In the genomic region with DNA sequence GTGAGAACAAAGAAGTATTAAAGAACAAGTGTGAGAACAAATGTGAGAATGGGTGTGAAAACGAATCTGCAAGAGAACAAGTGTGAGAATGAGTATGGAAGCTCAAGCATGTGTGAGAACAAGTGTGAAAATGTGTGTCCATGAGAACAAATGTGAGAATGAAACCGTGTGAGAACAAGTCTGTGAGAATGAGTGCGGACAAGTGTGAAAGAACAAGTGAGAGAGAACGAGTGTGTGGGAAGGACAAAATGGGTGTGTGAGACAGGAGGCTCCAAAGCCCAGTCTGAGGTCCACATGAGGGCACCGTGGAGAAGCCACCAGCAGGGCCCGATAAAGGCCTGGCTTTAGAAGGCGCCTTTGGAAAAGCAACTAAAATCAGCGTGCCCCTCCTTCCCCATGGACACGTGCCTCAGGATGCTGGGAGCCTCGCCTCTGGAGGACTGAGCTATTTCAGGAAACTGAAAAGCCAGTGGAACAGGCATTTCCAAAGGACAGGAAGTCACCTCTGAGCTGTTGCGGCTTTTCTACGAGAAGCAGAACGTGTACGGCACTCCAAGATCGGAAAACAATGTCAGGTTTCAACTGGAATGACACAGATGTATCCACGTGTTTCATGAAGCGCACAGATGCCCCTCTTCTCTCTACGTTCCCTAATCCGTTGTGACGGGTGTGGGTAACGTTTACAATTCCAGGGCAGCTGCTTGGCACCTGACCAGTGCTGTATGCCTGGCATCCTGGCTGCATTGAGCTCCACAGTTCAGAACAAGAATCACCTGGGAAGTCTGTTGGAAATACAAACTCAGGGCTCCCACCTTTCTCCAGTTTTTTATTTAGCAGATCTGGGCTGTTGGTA, we compare ENCODE assay signal across 8 cellular contexts. TPM values are rescaled to one million over a fixed set of nuclear protein-coding genes. Genes with fewer than 3 reads are reported as not detected.
A peak's percentile ranks its signal among the peaks of the same experiment; 100 is the strongest.
DNase-seq lines count a peak whose midpoint lies in the region; ATAC-seq and TF ChIP-seq lines count a peak whose summit lies in the region.

No MANE protein-coding gene starts in this region.

- ATAC-seq in CD4-positive, CD25-positive, alpha-beta regulatory T cell (ENCODE audit: low read depth in 2 of 2): peak in 1 of 2 donors; percentile 35
- no peak for ATAC-seq in GM21390 (IDR thresholded peaks at IDR 0.05; ENCODE audit: unreplicated experiment)
- ATAC-seq in HG03039 (IDR thresholded peaks at IDR 0.05; ENCODE audit: unreplicated experiment): no peak

- no peak for TF ChIP-seq POLR2A in lower leg skin (IDR thresholded peaks at IDR 0.05)

- H3K9me3 ChIP-seq in CD4-positive, CD25-positive, alpha-beta regulatory T cell (ENCODE audit: control insufficient read depth in 2 of 2, low read length in 2 of 2): no peaks in the 10 kb centered on the region

- no peaks in the 10 kb centered on the region for H3K27me3 Mint-ChIP-seq in CD4-positive, CD25-positive, alpha-beta regulatory T cell

- no peak overlapping the region for H3K4me3 Mint-ChIP-seq in CD4-positive, CD25-positive, alpha-beta regulatory T cell

- no peak overlapping the region for H3K4me3 ChIP-seq in CD4-positive, CD25-positive, alpha-beta regulatory T cell (ENCODE audit: low read depth, low read length)
- H3K4me3 ChIP-seq in coronary artery (peak overlapping the region; percentile 57), lower leg skin (ENCODE audit: low read depth, poor library complexity, severe bottlenecking) (no peak overlapping the region)

- H3K36me3 ChIP-seq in CD4-positive, CD25-positive, alpha-beta regulatory T cell (ENCODE audit: control insufficient read depth, insufficient read depth, low read length): peaks cover 67% of the 10 kb centered on the region

- TF ChIP-seq CTCF in coronary artery (IDR thresholded peaks at IDR 0.05): peak; percentile 33
- no peak for TF ChIP-seq CTCF in lower leg skin (IDR thresholded peaks at IDR 0.05)

- WGBS in lower leg skin, 2 donors: 45 to 47% methylated on average over 21 of the region's 21 CpGs

- no peaks in the 10 kb centered on the region for H3K9me3 Mint-ChIP-seq in CD4-positive, CD25-positive, alpha-beta regulatory T cell

- H3K4me1 Mint-ChIP-seq in CD4-positive, CD25-positive, alpha-beta regulatory T cell: peaks cover 4 to 20% (median 10%) of the 10 kb centered on the region in 4 donors

- H3K27me3 ChIP-seq in CD4-positive, CD25-positive, alpha-beta regulatory T cell (ENCODE audit: control insufficient read depth, insufficient read depth, low read length): no peaks in the 10 kb centered on the region

- no peak for DNase-seq in CD4-positive, CD25-positive, alpha-beta regulatory T cell
- DNase-seq in M059J (ENCODE audit: low read depth) (peak; percentile 45), coronary artery (ENCODE audit: low spot score) (peak; percentile 94), lower leg skin (ENCODE audit: low spot score in 2 of 2) (peak; percentile 59 to 88), UCSD-AML1 (lab: John Stamatoyannopoulos, UW; ENCODE audit: unreplicated experiment) (no peak), midbrain (lab: John Stamatoyannopoulos, UW) (no peak)

- H3K4me1 ChIP-seq in CD4-positive, CD25-positive, alpha-beta regulatory T cell (ENCODE audit: control insufficient read depth, insufficient read depth, low read length, poor library complexity, severe bottlenecking): peaks cover 32% of the 10 kb centered on the region

- H3K27ac ChIP-seq in CD4-positive, CD25-positive, alpha-beta regulatory T cell (ENCODE audit: insufficient read depth, low read length, poor library complexity, severe bottlenecking): peak overlapping the region; percentile 16
- peak overlapping the region; percentile 88 to 91 for H3K27ac ChIP-seq in coronary artery

- H3K27ac Mint-ChIP-seq in CD4-positive, CD25-positive, alpha-beta regulatory T cell: no peak overlapping the region

- H3K36me3 Mint-ChIP-seq in CD4-positive, CD25-positive, alpha-beta regulatory T cell: peaks cover 15% of the 10 kb centered on the region

- intact Hi-C loops in lower leg skin (cut with DNase I; ENCODE audit: low total_unique reads): no loop called here

RNA-seq across cellular contexts. Expression of gene ESYT2, which starts 46.4 kb away (rescaled TPM):
- 115 TPM for total RNA-seq in CD4-positive, CD25-positive, alpha-beta regulatory T cell
- polyA plus RNA-seq in CD4-positive, CD25-positive, alpha-beta regulatory T cell: 10 to 100 TPM; 55.3 to 94.3 (median 64.7) TPM
- total RNA-seq in M059J (2014; rRNA removed; shearing (Covaris generic)): 36.5 and 69.8 TPM in 2 replicates
- total RNA-seq in lower leg skin: 100 to 1,000 TPM in 1 of 4 donors, 10 to 100 TPM in 3; 75.5 to 101 (median 78.0) TPM

Comparison
In these comparisons a context has a peak if more than half of its experiments do, and no peak if none do; other contexts are left out.
1. DNase-seq: peak in M059J (single experiment), coronary artery (single experiment) and lower leg skin (2 of 2); none in CD4-positive, CD25-positive, alpha-beta regulatory T cell (0 of 3), UCSD-AML1 (single experiment) and midbrain (single experiment).